In the genomic region with DNA sequence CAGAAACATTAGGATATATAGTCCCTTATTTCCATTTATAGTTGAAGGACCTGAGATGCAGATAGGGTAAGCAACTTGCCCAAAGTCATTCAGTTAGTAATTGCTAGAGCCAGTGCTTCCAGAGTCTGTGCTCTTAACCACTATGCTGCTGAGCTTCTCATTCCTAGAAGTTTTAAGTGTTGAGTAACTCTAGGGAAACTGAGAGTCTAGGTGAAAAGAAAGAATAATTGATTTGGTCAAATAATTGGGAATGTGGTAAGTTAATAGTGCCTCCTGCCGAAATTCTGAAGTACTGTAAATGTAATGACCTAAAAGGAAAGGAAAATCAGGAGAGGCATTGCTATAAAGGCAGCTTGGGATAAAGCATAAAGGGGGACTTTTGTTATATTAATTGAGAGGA, we compare ENCODE assay signal across 12 cellular contexts. TPM values are rescaled to one million over a fixed set of nuclear protein-coding genes. Genes with fewer than 3 reads are reported as not detected.
DNase-seq lines count a peak whose midpoint lies in the region; ATAC-seq and TF ChIP-seq lines count a peak whose summit lies in the region.
"Had no signal": no experiment of that assay in that cellular context is flagged by ENCODE, and none has a peak within 500 bp of the region (broad histone marks: within the 10 kb centered on the region; RNA-seq: fewer than 3 reads in every experiment).

No MANE protein-coding gene starts in this region.

- peaks cover 11% of the 10 kb centered on the region for H3K36me3 Mint-ChIP-seq in chondrocyte (ENCODE audit: low read depth)
- H3K36me3 Mint-ChIP-seq in neural crest cell (ENCODE audit: low read depth) = peaks cover 4% of the 10 kb centered on the region

- no peak for ATAC-seq in GM21717 (IDR thresholded peaks at IDR 0.05; ENCODE audit: unreplicated experiment)
- ATAC-seq: activated CD4-positive, alpha-beta T cell treated with anti-CD3 and anti-CD28 coated beads for 36 hours had no signal

- H3K4me1 Mint-ChIP-seq in chondrocyte (ENCODE audit: low read depth) = peaks cover 3% of the 10 kb centered on the region
- no peaks in the 10 kb centered on the region for H3K4me1 Mint-ChIP-seq in neural crest cell

- H3K9me3 Mint-ChIP-seq in chondrocyte (ENCODE audit: low read depth) (no peaks in the 10 kb centered on the region), neural crest cell (no peaks in the 10 kb centered on the region)

- no peak overlapping the region for H3K4me3 Mint-ChIP-seq in chondrocyte (ENCODE audit: unreplicated experiment)
- H3K4me3 Mint-ChIP-seq in neural crest cell = no peak overlapping the region
- H3K4me3 Mint-ChIP-seq: activated CD4-positive, alpha-beta T cell treated with anti-CD3 and anti-CD28 coated beads for 36 hours had no signal

- TF ChIP-seq CTCF in chondrocyte (IDR thresholded peaks at IDR 0.05) = peak; percentile 64
- TF ChIP-seq CTCF in neural crest cell (conservative IDR thresholded peaks at IDR 0.05) = peak; percentile 47

- H3K27me3 Mint-ChIP-seq in chondrocyte (ENCODE audit: low read depth) (no peaks in the 10 kb centered on the region), neural crest cell (ENCODE audit: low read depth) (no peaks in the 10 kb centered on the region)
- H3K27me3 Mint-ChIP-seq: activated CD4-positive, alpha-beta T cell treated with anti-CD3 and anti-CD28 coated beads for 36 hours had no signal

- in situ Hi-C loops in Caki2 (cut with HindIII; ENCODE audit: low pct_unique_long_range_greater_than_20kb, low sequenced_read_pairs) = no loop called here

- DNase-seq in Caki2 (ENCODE audit: low read depth) = peak; percentile 18
- DNase-seq in LHCN-M2 (ENCODE audit: low read depth) = peak; percentile 18
- no peak for DNase-seq in chondrocyte (ENCODE audit: low spot score)
- no peak for DNase-seq in neural crest cell (ENCODE audit: low read depth, low spot score)
- DNase-seq in NCI-H1092 treated with DMSO at 0.1 percent for 48 hours (lab: John Stamatoyannopoulos, UW) = no peak
- no peak for DNase-seq in NCI-H1930 (lab: John Stamatoyannopoulos, UW)
- DNase-seq: activated CD4-positive, alpha-beta T cell treated with anti-CD3 and anti-CD28 coated beads for 36 hours; activated gamma-delta T cell; DND-41; NCI-H1105 treated with DMSO at 0.1 percent for 48 hours; NCI-H526 had no signal

- H3K27ac Mint-ChIP-seq in chondrocyte (ENCODE audit: unreplicated experiment) (no peak overlapping the region), neural crest cell (ENCODE audit: unreplicated experiment) (no peak overlapping the region)
- H3K27ac Mint-ChIP-seq: activated CD4-positive, alpha-beta T cell treated with anti-CD3 and anti-CD28 coated beads for 36 hours had no signal

RNA-seq across cellular contexts. Expression of a gene that starts 14.1 kb away (rescaled TPM):
- 5.2 and 9.5 TPM in 2 replicates for total RNA-seq in Caki2 (2014; rRNA removed; shearing (Covaris generic); ENCODE audit: low replicate concordance)
- total RNA-seq in LHCN-M2 (2014; rRNA removed) = 6.2 and 9.1 TPM in 2 replicates
- 4.6 TPM for polyA plus RNA-seq in LHCN-M2 (2012)
- 15.4 to 19.8 TPM (median 17.1 TPM) in 3 replicates for total RNA-seq in chondrocyte
- 6.2 and 8.8 TPM in 2 replicates for total RNA-seq in neural crest cell

RNA-seq across cellular contexts. Expression of a gene that starts 49.9 kb away (rescaled TPM):
- total RNA-seq in Caki2 (2014; rRNA removed; shearing (Covaris generic); ENCODE audit: low replicate concordance) = 58.1 and 75.4 TPM in 2 replicates
- total RNA-seq in LHCN-M2 (2014; rRNA removed) = 127 and 128 TPM in 2 replicates
- 22.0 TPM for polyA plus RNA-seq in LHCN-M2 (2012)
- 49.8 to 72.1 TPM (median 50.2 TPM) in 3 replicates for total RNA-seq in chondrocyte
- 24.7 and 26.9 TPM in 2 replicates for total RNA-seq in neural crest cell

RNA-seq across cellular contexts. Expression of a gene that starts 50.1 kb away (rescaled TPM):
- total RNA-seq in Caki2 (2014; rRNA removed; shearing (Covaris generic); ENCODE audit: low replicate concordance) = 56.6 and 84.0 TPM in 2 replicates
- total RNA-seq in LHCN-M2 (2014; rRNA removed) (54.2 and 59.9 TPM in 2 replicates), chondrocyte (73.6 to 84.8 TPM (median 81.1 TPM) in 3 replicates), neural crest cell (26.3 and 30.8 TPM in 2 replicates)
- polyA plus RNA-seq in LHCN-M2 (2012) = 51.9 TPM

Comparison
In these comparisons a context has a peak if more than half of its experiments do, and no peak if none do; other contexts are left out.
1. DNase-seq: peak in Caki2 (single experiment) and LHCN-M2 (single experiment); none in chondrocyte (single experiment), neural crest cell (single experiment), NCI-H1092 treated with DMSO at 0.1 percent for 48 hours (single experiment) and NCI-H1930 (0 of 2).